ENCODE assay signal across 1 cellular context in genomic region chr18:63119647-63120046, GRCh38.
TF ChIP-seq lines count a peak whose summit lies in the region.

No MANE protein-coding gene starts in this region.

TF ChIP-seq in WTC11, 78 proteins besides CTCF, POLR2A, EP300 and RAD21 (continued from another document):
- TF ChIP-seq OVOL2 (CRISPR knock-in tag; IDR thresholded peaks at IDR 0.05; ENCODE audit: borderline replicate concordance) (no peak), ZNF671 (CRISPR knock-in tag; IDR thresholded peaks at IDR 0.05) (no peak), ZNF138 (CRISPR knock-in tag; conservative IDR thresholded peaks at IDR 0.05) (no peak), NR1H2 (CRISPR knock-in tag; IDR thresholded peaks at IDR 0.05) (no peak), ATF3 (CRISPR knock-in tag; conservative IDR thresholded peaks at IDR 0.05) (no peak), NFE2L1 (CRISPR knock-in tag; IDR thresholded peaks at IDR 0.05) (no peak), ERG (CRISPR knock-in tag; IDR thresholded peaks at IDR 0.05) (no peak), AR (CRISPR knock-in tag; IDR thresholded peaks at IDR 0.05) (no peak)
